ENCODE assay signal across 17 cellular contexts in genomic region chr3:133283958-133284807, GRCh38.
DNase-seq lines count a peak whose midpoint lies in the region; ATAC-seq and TF ChIP-seq lines count a peak whose summit lies in the region.
"Had no signal": no experiment of that assay in that cellular context is flagged by ENCODE, and none has a peak within 500 bp of the region (broad histone marks: within the 10 kb centered on the region; RNA-seq: fewer than 3 reads in every experiment).

No MANE protein-coding gene starts in this region.

- TF ChIP-seq CTCF in BE2C (IDR thresholded peaks at IDR 0.05; ENCODE audit: low read depth, low read length), result peak; percentile 37; the same call in 1 of the 2 replicates
- peak; percentile 58 for TF ChIP-seq CTCF in H9 (conservative IDR thresholded peaks at IDR 0.05)
- TF ChIP-seq CTCF in left ventricle myocardium inferior (IDR thresholded peaks at IDR 0.05; ENCODE audit: borderline replicate concordance), result no peak
- no peak for TF ChIP-seq CTCF in A673 (conservative IDR thresholded peaks at IDR 0.05; ENCODE audit: low read depth, low read length)

- CTCF ChIA-PET in A673 (lab: Charles Lee), result no interaction called here

- no peaks in the 10 kb centered on the region for H3K27me3 Mint-ChIP-seq in H9 (ENCODE audit: low read depth)
- H3K27me3 Mint-ChIP-seq in activated T-cell treated with anti-CD3 and anti-CD28 coated beads, Interleukin-2, amount 50 U/mL, for 72 hours (ENCODE audit: low read depth), result peaks cover 25% of the 10 kb centered on the region

- H3K56ac ChIP-seq in H9 (ENCODE audit: insufficient read length, low read depth, low read length), result no peak overlapping the region

- H2AK5ac ChIP-seq in H9 (ENCODE audit: insufficient read length, low read length), result no peak overlapping the region

- H3K9me3 Mint-ChIP-seq in H9, result no peaks in the 10 kb centered on the region
- no peaks in the 10 kb centered on the region for H3K9me3 Mint-ChIP-seq in activated T-cell treated with anti-CD3 and anti-CD28 coated beads, Interleukin-2, amount 50 U/mL, for 72 hours
- H3K9me3 Mint-ChIP-seq: activated T-helper 2 cell treated with anti-CD3 and anti-CD28 coated beads, Interferon-gamma antibody, Interleukin-2, Interleukin-4, amounts not matched to agents 10 μg/mL and 5 μg/mL and 100 μg/mL, durations not matched to agents 14 hours and 24 hours and 36 hours; CD4-positive, alpha-beta memory T cell had no signal

- H4K5ac ChIP-seq in H9 (ENCODE audit: insufficient read length, low read depth, low read length), result no peak overlapping the region

- no peaks in the 10 kb centered on the region for H3K79me2 ChIP-seq in H9 (ENCODE audit: insufficient read depth, low read length)

- H3K27ac ChIP-seq in H9 (ENCODE audit: insufficient read length, low read depth, low read length), result no peak overlapping the region
- H3K27ac ChIP-seq in left ventricle myocardium inferior (replicated peaks), result no peak overlapping the region
- H3K27ac ChIP-seq in A673 (ENCODE audit: low read depth, low read length, poor library complexity, severe bottlenecking), result no peak overlapping the region
- H3K27ac ChIP-seq: heart right ventricle, neutrophil, stomach had no signal

- no peak overlapping the region for H3K14ac ChIP-seq in H9 (ENCODE audit: insufficient read depth, low read length)

- no peak overlapping the region for H4K8ac ChIP-seq in H9 (replicated peaks; ENCODE audit: insufficient read length, low read depth, low read length)

- H3T11ph ChIP-seq in H9 (ENCODE audit: low read length), result no peak overlapping the region

- H2BK5ac ChIP-seq in H9 (ENCODE audit: insufficient read length, low read length), result no peak overlapping the region

- peaks cover 22 to 29% of the 10 kb centered on the region in 2 experiments for H3K4me1 Mint-ChIP-seq in H9
- no peaks in the 10 kb centered on the region for H3K4me1 Mint-ChIP-seq in activated T-cell treated with anti-CD3 and anti-CD28 coated beads, Interleukin-2, amount 50 U/mL, for 72 hours (ENCODE audit: low read depth)
- H3K4me1 Mint-ChIP-seq: CD4-positive, alpha-beta memory T cell had no signal

- no TSS peak for BruUV-seq in A673 (replicated peaks; lab: Mats Ljungman, UMichigan)

- DNase-seq in BE2C, result no peak
- peak; percentile 63 for DNase-seq in H9
- DNase-seq in OCI-M1 (lab: John Stamatoyannopoulos, UW), result peak; percentile 14
- peak; percentile 56 for DNase-seq in iPS DF 4.7 (ENCODE audit: extremely low read depth, low spot score)
- no peak for DNase-seq in activated T-cell treated with anti-CD3 and anti-CD28 coated beads, Interleukin-2, amount 50 U/mL, for 72 hours
- no peak for DNase-seq in left ventricle myocardium inferior
- DNase-seq in effector CD8-positive, alpha-beta T cell (lab: John Stamatoyannopoulos, UW), result no peak
- no peak for DNase-seq in A673 (ENCODE audit: low spot score)
- DNase-seq: ACHN, caudate nucleus, DND-41, heart right ventricle, NCI-H226, stomach had no signal

- H3K9ac ChIP-seq in H9 (ENCODE audit: extremely low read depth, insufficient read length, low read length), result no peak overlapping the region

- no peak overlapping the region for H2BK12ac ChIP-seq in H9 (ENCODE audit: insufficient read length, low read depth, low read length)

- no peak overlapping the region for H3K4me2 ChIP-seq in H9 (ENCODE audit: insufficient read depth, insufficient read length, low read length)

- no peaks in the 10 kb centered on the region for H3K79me1 ChIP-seq in H9 (ENCODE audit: insufficient read depth, low read depth, low read length, poor library complexity, severe bottlenecking)

- no peak overlapping the region for H3K23ac ChIP-seq in H9 (ENCODE audit: insufficient read length, low read depth, low read length)

- H3K18ac ChIP-seq in H9 (ENCODE audit: insufficient read length, low read depth, low read length), result no peak overlapping the region

- H3K4me1 ChIP-seq in BE2C, result peaks cover 27% of the 10 kb centered on the region
- H3K4me1 ChIP-seq in H9 (ENCODE audit: insufficient read depth, low read length), result no peaks in the 10 kb centered on the region
- H3K4me1 ChIP-seq in left ventricle myocardium inferior, result no peaks in the 10 kb centered on the region
- no peaks in the 10 kb centered on the region for H3K4me1 ChIP-seq in A673 (ENCODE audit: insufficient read depth, low read length, poor library complexity, severe bottlenecking)
- H3K4me1 ChIP-seq: heart right ventricle, stomach had no signal

- H2BK15ac ChIP-seq in H9 (ENCODE audit: low read depth, low read length), result no peak overlapping the region

- no peak overlapping the region for H2AFZ ChIP-seq in H9 (ENCODE audit: low read length)

- H3K4ac ChIP-seq in H9 (ENCODE audit: low read depth, low read length), result no peak overlapping the region

- WGBS in H9 (ENCODE audit: extremely low coverage, insufficient read length, low lambda C conversion rate), result no CpG with 5 or more reads among the region's 4 CpGs

- peak overlapping the region; percentile 6 to 48 (median 36); a peak in 5 of 7 replicates for H3K27ac Mint-ChIP-seq in H9
- H3K27ac Mint-ChIP-seq in activated T-cell treated with anti-CD3 and anti-CD28 coated beads, Interleukin-2, amount 50 U/mL, for 72 hours, result no peak overlapping the region
- H3K27ac Mint-ChIP-seq: activated T-helper 2 cell treated with anti-CD3 and anti-CD28 coated beads, Interferon-gamma antibody, Interleukin-2, Interleukin-4, amounts not matched to agents 10 μg/mL and 5 μg/mL and 100 μg/mL, durations not matched to agents 14 hours and 24 hours and 36 hours; CD4-positive, alpha-beta memory T cell had no signal

- POLR2A ChIA-PET in A673 (lab: Charles Lee; ENCODE audit: low non-redundant PET), result no interaction called here

- no peak overlapping the region for H2BK120ac ChIP-seq in H9 (ENCODE audit: low read depth, low read length, poor library complexity, severe bottlenecking)

- no peaks in the 10 kb centered on the region for H4K20me1 ChIP-seq in H9 (ENCODE audit: control insufficient read depth, insufficient read depth, insufficient read length)

- no peak overlapping the region for H4K91ac ChIP-seq in H9 (ENCODE audit: insufficient read length, low read depth, low read length)

- H3K9me3 ChIP-seq in BE2C, result no peaks in the 10 kb centered on the region
- no peaks in the 10 kb centered on the region for H3K9me3 ChIP-seq in H9 (ENCODE audit: control insufficient read depth, low read depth, low read length)
- no peaks in the 10 kb centered on the region for H3K9me3 ChIP-seq in left ventricle myocardium inferior (replicated peaks)
- H3K9me3 ChIP-seq in A673 (ENCODE audit: low read depth, low read length, poor library complexity, severe bottlenecking), result no peaks in the 10 kb centered on the region
- H3K9me3 ChIP-seq: heart right ventricle, neutrophil, stomach had no signal

- no peaks in the 10 kb centered on the region for H3K27me3 ChIP-seq in BE2C
- H3K27me3 ChIP-seq in H9 (ENCODE audit: insufficient read depth, low read length), result no peaks in the 10 kb centered on the region
- H3K27me3 ChIP-seq in left ventricle myocardium inferior (ENCODE audit: low read depth), result no peaks in the 10 kb centered on the region
- no peaks in the 10 kb centered on the region for H3K27me3 ChIP-seq in A673 (replicated peaks; ENCODE audit: insufficient read depth, low read depth, low read length, poor library complexity)
- H3K27me3 ChIP-seq: heart right ventricle, neutrophil, stomach had no signal

- no peak overlapping the region for H3K4me3 ChIP-seq in BE2C (ENCODE audit: low read depth, low read length)
- H3K4me3 ChIP-seq in left ventricle myocardium inferior, result no peak overlapping the region
- H3K4me3 ChIP-seq in A673 (ENCODE audit: low read depth, low read length, poor library complexity, severe bottlenecking), result no peak overlapping the region
- H3K4me3 ChIP-seq: heart right ventricle, stomach had no signal

- no peaks in the 10 kb centered on the region for H3K36me3 ChIP-seq in BE2C
- no peaks in the 10 kb centered on the region for H3K36me3 ChIP-seq in left ventricle myocardium inferior
- no peaks in the 10 kb centered on the region for H3K36me3 ChIP-seq in A673 (ENCODE audit: insufficient read depth, low read length, poor library complexity, severe bottlenecking)
- H3K36me3 ChIP-seq: heart right ventricle, neutrophil, stomach had no signal

- H2BK20ac ChIP-seq in H9 (ENCODE audit: low read depth, low read length, poor library complexity, severe bottlenecking), result no peak overlapping the region

- H3K36me3 Mint-ChIP-seq in H9 (ENCODE audit: insufficient read depth in 1 of 3, low read depth in 3 of 3), result no peaks in the 10 kb centered on the region
- H3K36me3 Mint-ChIP-seq in activated T-cell treated with anti-CD3 and anti-CD28 coated beads, Interleukin-2, amount 50 U/mL, for 72 hours (ENCODE audit: insufficient read depth in 2 of 2), result no peaks in the 10 kb centered on the region
- H3K36me3 Mint-ChIP-seq: CD4-positive, alpha-beta memory T cell had no signal

- intact Hi-C loops in left ventricle myocardium inferior (cut with micrococcal nuclease) (no loop called here), A673 (cut with micrococcal nuclease; ENCODE audit: unreplicated experiment) (no loop called here)

- H3K4me3 Mint-ChIP-seq in H9, result no peak overlapping the region
- no peak overlapping the region for H3K4me3 Mint-ChIP-seq in activated T-cell treated with anti-CD3 and anti-CD28 coated beads, Interleukin-2, amount 50 U/mL, for 72 hours
- H3K4me3 Mint-ChIP-seq: CD4-positive, alpha-beta memory T cell had no signal

- ATAC-seq in activated T-cell treated with anti-CD3 and anti-CD28 coated beads, Interleukin-2, amount 50 U/mL, for 72 hours (replicated peaks in 1 of 2), result no peak
- ATAC-seq: heart right ventricle had no signal

- no peaks in the 10 kb centered on the region for H3K23me2 ChIP-seq in H9 (ENCODE audit: insufficient read length, low read depth, low read length, poor library complexity, severe bottlenecking)

Comparison
In these comparisons a context has a peak if more than half of its experiments do, and no peak if none do; other contexts are left out.
1. DNase-seq: peak in H9 (single experiment), OCI-M1 (single experiment) and iPS DF 4.7 (single experiment); none in BE2C (single experiment), activated T-cell treated with anti-CD3 and anti-CD28 coated beads, Interleukin-2, amount 50 U/mL, for 72 hours (0 of 2), left ventricle myocardium inferior (single experiment), effector CD8-positive, alpha-beta T cell (single experiment) and A673 (single experiment).
2. CTCF ChIP-seq: peak in BE2C (single experiment) and H9 (single experiment); none in left ventricle myocardium inferior (single experiment) and A673 (single experiment).